1 cellular context compared by ENCODE assay signal in the genomic region with DNA sequence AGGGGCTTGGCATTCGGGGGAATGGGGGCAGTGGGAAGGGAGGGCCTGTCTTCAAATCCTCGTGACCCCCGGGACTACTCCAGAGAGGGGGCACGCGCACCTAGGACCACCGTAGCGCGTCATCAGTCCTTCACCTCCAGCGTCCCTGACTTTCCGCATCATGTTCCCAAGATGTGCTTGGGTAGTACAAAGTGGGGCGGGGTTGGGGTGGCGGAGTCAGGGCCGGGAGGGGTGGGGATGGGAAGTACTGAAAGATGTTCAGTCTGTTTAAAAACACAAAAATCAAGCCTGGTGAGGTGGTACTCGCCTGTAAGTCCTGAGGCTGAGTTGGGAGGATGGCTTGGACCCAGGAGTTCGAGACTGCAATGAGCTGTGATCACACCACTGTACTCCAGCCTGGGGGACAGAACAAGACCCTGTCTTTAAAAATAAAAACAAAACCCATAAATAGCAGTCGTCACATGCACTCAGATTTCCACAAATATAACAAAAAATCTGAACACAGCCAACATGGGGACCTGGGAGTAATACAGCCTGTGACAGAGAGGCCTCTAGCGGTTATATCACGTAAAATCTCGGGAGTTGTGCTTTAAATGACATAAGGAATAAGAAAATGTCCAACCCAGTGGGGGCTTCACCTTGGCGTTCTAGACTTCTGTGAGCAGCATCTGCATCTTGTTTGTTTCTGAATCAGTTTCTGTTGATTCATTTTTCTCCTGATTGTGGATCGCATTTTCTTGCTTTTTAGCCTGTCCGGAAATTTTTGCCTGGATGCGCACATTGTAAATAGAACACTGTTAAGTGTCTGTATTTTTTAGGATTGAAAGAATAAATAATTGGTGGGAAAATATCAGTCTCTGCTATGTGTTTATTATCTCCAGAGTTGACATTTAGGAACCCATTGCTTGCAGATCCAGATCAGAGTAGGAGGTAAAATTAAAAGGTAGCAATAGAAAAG.
TF ChIP-seq lines count a peak whose summit lies in the region.

No MANE protein-coding gene starts in this region.

TF ChIP-seq in HCT116, 20 proteins besides CTCF, POLR2A, EP300 and RAD21:
- TF ChIP-seq POLR2AphosphoS5 (IDR thresholded peaks at IDR 0.05; ENCODE audit: low read depth, low read length) (no peak), ELF1 (IDR thresholded peaks at IDR 0.05; ENCODE audit: borderline replicate concordance, low read depth) (no peak), EZH2phosphoT487 (IDR thresholded peaks at IDR 0.05; ENCODE audit: borderline replicate concordance) (no peak), FOSL1 (IDR thresholded peaks at IDR 0.05; ENCODE audit: low read depth) (no peak), CEBPB (IDR thresholded peaks at IDR 0.05; ENCODE audit: low read depth) (no peak), TCF7L2 (IDR thresholded peaks at IDR 0.05; ENCODE audit: borderline replicate concordance, extremely low read depth, insufficient read depth, insufficient read length) (no peak)
- TF ChIP-seq, protein P1, sequence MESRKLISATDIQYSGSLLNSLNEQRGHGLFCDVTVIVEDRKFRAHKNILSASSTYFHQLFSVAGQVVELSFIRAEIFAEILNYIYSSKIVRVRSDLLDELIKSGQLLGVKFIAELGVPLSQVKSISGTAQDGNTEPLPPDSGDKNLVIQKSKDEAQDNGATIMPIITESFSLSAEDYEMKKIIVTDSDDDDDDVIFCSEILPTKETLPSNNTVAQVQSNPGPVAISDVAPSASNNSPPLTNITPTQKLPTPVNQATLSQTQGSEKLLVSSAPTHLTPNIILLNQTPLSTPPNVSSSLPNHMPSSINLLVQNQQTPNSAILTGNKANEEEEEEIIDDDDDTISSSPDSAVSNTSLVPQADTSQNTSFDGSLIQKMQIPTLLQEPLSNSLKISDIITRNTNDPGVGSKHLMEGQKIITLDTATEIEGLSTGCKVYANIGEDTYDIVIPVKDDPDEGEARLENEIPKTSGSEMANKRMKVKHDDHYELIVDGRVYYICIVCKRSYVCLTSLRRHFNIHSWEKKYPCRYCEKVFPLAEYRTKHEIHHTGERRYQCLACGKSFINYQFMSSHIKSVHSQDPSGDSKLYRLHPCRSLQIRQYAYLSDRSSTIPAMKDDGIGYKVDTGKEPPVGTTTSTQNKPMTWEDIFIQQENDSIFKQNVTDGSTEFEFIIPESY (IDR thresholded peaks at IDR 0.05; ENCODE audit: extremely low read depth, insufficient replicate concordance, low read length), result no peak
- TF ChIP-seq, protein P2, sequence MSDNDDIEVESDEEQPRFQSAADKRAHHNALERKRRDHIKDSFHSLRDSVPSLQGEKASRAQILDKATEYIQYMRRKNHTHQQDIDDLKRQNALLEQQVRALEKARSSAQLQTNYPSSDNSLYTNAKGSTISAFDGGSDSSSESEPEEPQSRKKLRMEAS (IDR thresholded peaks at IDR 0.05), result no peak; the same call in 1 of the 2 replicates
